Comparison of ENCODE assay signal across 11 cellular contexts in genomic region chr3:114659109-114660081, GRCh38.
DNase-seq lines count a peak whose midpoint lies in the region; ATAC-seq and TF ChIP-seq lines count a peak whose summit lies in the region.
"Had no signal": no experiment of that assay in that cellular context is flagged by ENCODE, and none has a peak within 500 bp of the region (broad histone marks: within the 10 kb centered on the region; RNA-seq: fewer than 3 reads in every experiment).

No MANE protein-coding gene starts in this region.

- ATAC-seq in heart left ventricle (peak; percentile 81 to 94 (median 89)), GM19035 (IDR thresholded peaks at IDR 0.05; ENCODE audit: unreplicated experiment) (no peak), HG02970 (IDR thresholded peaks at IDR 0.05; ENCODE audit: low FRiP score, unreplicated experiment) (no peak)
- ATAC-seq: A549 had no signal

- H3K4me2 ChIP-seq in osteoblast (ENCODE audit: insufficient read depth, low read length) (peak overlapping the region; percentile 76), PC-9 (no peak overlapping the region)
- H3K4me2 ChIP-seq: A549 had no signal

- H2AFZ ChIP-seq in ACC112 (ENCODE audit: low read length, unreplicated experiment) = peak overlapping the region; percentile 19
- peak overlapping the region; percentile 39 for H2AFZ ChIP-seq in osteoblast (ENCODE audit: low read length)
- H2AFZ ChIP-seq in PC-9 = no peak overlapping the region

- CTCF ChIA-PET in PC-9 (lab: Charles Lee) = no interaction called here

- BruUV-seq in PC-9 (replicated peaks; lab: Mats Ljungman, UMichigan) = no TSS peak

- H3K9me2 ChIP-seq in PC-9 (ENCODE audit: insufficient read depth) = no peaks in the 10 kb centered on the region

- H3K27me3 ChIP-seq in ACC112 (ENCODE audit: insufficient read depth, low read length) (no peaks in the 10 kb centered on the region), heart left ventricle (no peaks in the 10 kb centered on the region), osteoblast (ENCODE audit: insufficient read depth, low read length) (no peaks in the 10 kb centered on the region), PC-9 (ENCODE audit: insufficient read depth, low read depth) (no peaks in the 10 kb centered on the region)
- H3K27me3 ChIP-seq in effector memory CD4-positive, alpha-beta T cell (replicated peaks; ENCODE audit: control insufficient read depth, insufficient read depth, low read length, poor library complexity, severe bottlenecking) = no peaks in the 10 kb centered on the region

- peak overlapping the region; percentile 46; the same call in 1 of the 2 replicates for H3K27ac ChIP-seq in ACC112 (ENCODE audit: low read depth, low read length)
- H3K27ac ChIP-seq in VCaP = peak overlapping the region; percentile 75
- peak overlapping the region; percentile 62 to 86 (median 79) for H3K27ac ChIP-seq in heart left ventricle
- peak overlapping the region; percentile 53 for H3K27ac ChIP-seq in osteoblast (ENCODE audit: low read depth, low read length)
- no peak overlapping the region for H3K27ac ChIP-seq in effector memory CD4-positive, alpha-beta T cell (ENCODE audit: insufficient read depth, low read length, poor library complexity, severe bottlenecking)
- no peak overlapping the region for H3K27ac ChIP-seq in PC-9
- H3K27ac ChIP-seq: A549 had no signal

- H3K9me3 ChIP-seq in heart left ventricle (peaks cover 0 to 5% (median 0%) of the 10 kb centered on the region in 12 donors), osteoblast (ENCODE audit: low read depth, low read length) (no peaks in the 10 kb centered on the region), PC-9 (ENCODE audit: insufficient read depth, low read depth) (no peaks in the 10 kb centered on the region)
- no peaks in the 10 kb centered on the region for H3K9me3 ChIP-seq in effector memory CD4-positive, alpha-beta T cell (ENCODE audit: control insufficient read depth, low read length)

- peaks cover 20% of the 10 kb centered on the region for H3K4me1 ChIP-seq in ACC112 (ENCODE audit: control insufficient read depth, insufficient read depth, low read length, unreplicated experiment)
- peaks cover 0 to 32% (median 24%) of the 10 kb centered on the region in 12 donors for H3K4me1 ChIP-seq in heart left ventricle
- H3K4me1 ChIP-seq in osteoblast (ENCODE audit: insufficient read depth, low read length) = peaks cover 15% of the 10 kb centered on the region
- H3K4me1 ChIP-seq in effector memory CD4-positive, alpha-beta T cell (ENCODE audit: control insufficient read depth, insufficient read depth, low read length, poor library complexity, severe bottlenecking) = no peaks in the 10 kb centered on the region
- H3K4me1 ChIP-seq in PC-9 (replicated peaks; ENCODE audit: insufficient read depth) = no peaks in the 10 kb centered on the region

- POLR2A ChIA-PET in PC-9 (lab: Charles Lee; ENCODE audit: unreplicated experiment) = interaction anchor here (0.6 kb wide), 1 partner anchor 148 kb away, joined by 3 read pairs; no protein-coding TSS in a partner anchor

- intact Hi-C loops in heart left ventricle (cut with DNase I) = loop anchor here in 1 of 10 donors (2.0 kb wide), 1 partner anchor 35 kb away; no protein-coding TSS in a partner anchor
- intact Hi-C loops in PC-9 (cut with micrococcal nuclease; ENCODE audit: unreplicated experiment) = no loop called here

- DNase-seq in heart left ventricle = peak in 4 of 5 donors; percentile 19 to 34 (median 27)
- no peak for DNase-seq in osteoblast (ENCODE audit: insufficient read length, low spot score, missing footprints)
- DNase-seq in effector memory CD4-positive, alpha-beta T cell = no peak
- DNase-seq in PC-9 = no peak
- DNase-seq: GOT3, NCI-H1417 treated with DMSO at 0.1 percent for 48 hours had no signal

- no peaks in the 10 kb centered on the region for H4K20me1 ChIP-seq in osteoblast (ENCODE audit: insufficient read depth, low read length)
- H4K20me1 ChIP-seq in PC-9 (ENCODE audit: insufficient read depth) = no peaks in the 10 kb centered on the region

- H3K4me3 ChIP-seq in ACC112 (ENCODE audit: low read depth, low read length) = peak overlapping the region; percentile 63; the same call in 1 of the 2 replicates
- peak overlapping the region in 7 of 12 donors; percentile 1 to 32 (median 11) for H3K4me3 ChIP-seq in heart left ventricle
- H3K4me3 ChIP-seq in osteoblast (ENCODE audit: insufficient read depth, low read length) = no peak overlapping the region
- no peak overlapping the region for H3K4me3 ChIP-seq in effector memory CD4-positive, alpha-beta T cell (ENCODE audit: insufficient read depth, low read depth, low read length, poor library complexity, severe bottlenecking)
- H3K4me3 ChIP-seq in PC-9 = no peak overlapping the region
- H3K4me3 ChIP-seq: A549 had no signal

- peaks cover 5% of the 10 kb centered on the region for H3K36me3 ChIP-seq in ACC112 (ENCODE audit: insufficient read depth, low read length)
- no peaks in the 10 kb centered on the region for H3K36me3 ChIP-seq in heart left ventricle
- H3K36me3 ChIP-seq in osteoblast (ENCODE audit: insufficient read depth, low read length) = no peaks in the 10 kb centered on the region
- H3K36me3 ChIP-seq in effector memory CD4-positive, alpha-beta T cell (ENCODE audit: control insufficient read depth, insufficient read depth, low read length) = no peaks in the 10 kb centered on the region
- no peaks in the 10 kb centered on the region for H3K36me3 ChIP-seq in PC-9 (ENCODE audit: low read depth)

- H3K79me2 ChIP-seq in ACC112 (ENCODE audit: control insufficient read depth, insufficient read depth, low read length, unreplicated experiment) = no peaks in the 10 kb centered on the region
- no peaks in the 10 kb centered on the region for H3K79me2 ChIP-seq in osteoblast (ENCODE audit: insufficient read depth, low read length)
- no peaks in the 10 kb centered on the region for H3K79me2 ChIP-seq in PC-9 (ENCODE audit: low read depth)

- 53 to 60% (median 55%) methylated on average over 5 of the region's 5 CpGs for WGBS in heart left ventricle, 4 donors

- no peaks in the 10 kb centered on the region for H3F3A ChIP-seq in PC-9 (ENCODE audit: insufficient read depth, low read depth)

- no peak for TF ChIP-seq CTCF in VCaP (conservative IDR thresholded peaks at IDR 0.05)
- peak in 6 of 12 donors; percentile 6 to 35 (median 25) for TF ChIP-seq CTCF in heart left ventricle (IDR thresholded peaks at IDR 0.05)
- no peak for TF ChIP-seq CTCF in osteoblast (IDR thresholded peaks at IDR 0.05; ENCODE audit: extremely low read depth, low read depth, low read length)
- no peak for TF ChIP-seq CTCF in PC-9 (conservative IDR thresholded peaks at IDR 0.05)

- TF ChIP-seq POLR2A in heart left ventricle (IDR thresholded peaks at IDR 0.05) = peak in 1 of 2 donors; percentile 40

Comparison
In these comparisons a context has a peak if more than half of its experiments do, and no peak if none do; other contexts are left out.
1. H3K27ac ChIP-seq: peak in ACC112 (single experiment), VCaP (single experiment), heart left ventricle (12 of 12) and osteoblast (single experiment); none in effector memory CD4-positive, alpha-beta T cell (single experiment) and PC-9 (single experiment).
2. H3K4me3 ChIP-seq: peak in ACC112 (single experiment) and heart left ventricle (7 of 12); none in osteoblast (single experiment), effector memory CD4-positive, alpha-beta T cell (single experiment) and PC-9 (single experiment).
3. ATAC-seq: peak in heart left ventricle (4 of 4); none in GM19035 (single experiment) and HG02970 (single experiment).
4. DNase-seq: peak in heart left ventricle (4 of 5); none in osteoblast (single experiment), effector memory CD4-positive, alpha-beta T cell (0 of 3) and PC-9 (0 of 2).